In genomic region chr10:87819274-87819585, GRCh38 we compare ENCODE assay signal across 1 cellular context.
TF ChIP-seq lines count a peak whose summit lies in the region.

No MANE protein-coding gene starts in this region.

TF ChIP-seq in GM23338, 12 proteins besides CTCF, POLR2A, EP300 and RAD21:
- TF ChIP-seq ZNF462 (CRISPR knock-in tag; IDR thresholded peaks at IDR 0.05) (no peak), EZH2 (IDR thresholded peaks at IDR 0.05; ENCODE audit: low read depth, unreplicated experiment) (no peak), EZH2phosphoT487 (IDR thresholded peaks at IDR 0.05; ENCODE audit: unreplicated experiment) (no peak), ZNF114 (CRISPR knock-in tag; IDR thresholded peaks at IDR 0.05) (no peak), STAT1 (IDR thresholded peaks at IDR 0.05; ENCODE audit: unreplicated experiment) (no peak), POLR2AphosphoS5 (IDR thresholded peaks at IDR 0.05; ENCODE audit: low read depth) (no peak), NANOG (IDR thresholded peaks at IDR 0.05; ENCODE audit: borderline replicate concordance) (no peak), ZNF331 (CRISPR knock-in tag; IDR thresholded peaks at IDR 0.05; ENCODE audit: low read depth) (no peak), CREB1 (CRISPR knock-in tag; IDR thresholded peaks at IDR 0.05; ENCODE audit: low read depth) (no peak), JUNB (IDR thresholded peaks at IDR 0.05; ENCODE audit: unreplicated experiment) (no peak), REST (IDR thresholded peaks at IDR 0.05; ENCODE audit: unreplicated experiment) (no peak), ETS1 (IDR thresholded peaks at IDR 0.05) (no peak)
